Comparison of ENCODE assay signal across 17 cellular contexts in the genomic region with DNA sequence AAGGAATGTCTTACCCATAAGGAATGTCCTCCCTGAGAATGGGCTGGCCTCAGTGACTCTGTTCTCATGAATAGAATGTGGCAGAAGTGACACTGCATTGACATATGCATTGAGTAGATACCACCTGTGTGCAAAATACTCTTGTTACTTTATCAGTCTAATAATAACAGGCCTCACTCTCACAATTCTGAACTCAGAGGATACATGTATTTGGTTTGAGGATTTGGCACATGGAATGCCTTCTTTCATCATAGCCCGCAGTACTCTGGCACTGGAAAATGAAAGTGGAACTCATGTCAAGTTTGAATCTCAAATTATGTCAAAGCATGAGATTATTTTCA. TPM values are rescaled to one million over a fixed set of nuclear protein-coding genes. Genes with fewer than 3 reads are reported as not detected.
DNase-seq lines count a peak whose midpoint lies in the region; ATAC-seq and TF ChIP-seq lines count a peak whose summit lies in the region.
"Had no signal": no experiment of that assay in that cellular context is flagged by ENCODE, and none has a peak within 500 bp of the region (broad histone marks: within the 10 kb centered on the region; RNA-seq: fewer than 3 reads in every experiment).

No MANE protein-coding gene starts in this region.

- dilution Hi-C loops in mammary epithelial cell (cut with HindIII; ENCODE audit: low sequenced_read_pairs), result no loop called here

- no peaks in the 10 kb centered on the region for H3K9me3 ChIP-seq in HUES64 (ENCODE audit: insufficient read depth, low read depth, low read length)
- H3K9me3 ChIP-seq in mammary epithelial cell (replicated peaks; ENCODE audit: insufficient read depth, low read length), result peaks cover 4% of the 10 kb centered on the region
- H3K9me3 ChIP-seq in mucosa of descending colon, result no peaks in the 10 kb centered on the region
- H3K9me3 ChIP-seq: BLaER1 treated with 17β-estradiol and CSF1 and Interleukin-3, amounts not matched to agents 10 nM and 100 nM had no signal

- H3K9ac ChIP-seq in HUES64 (ENCODE audit: low read depth, low read length), result no peak overlapping the region
- no peak overlapping the region for H3K9ac ChIP-seq in mammary epithelial cell (ENCODE audit: insufficient read depth, low read length)
- H3K9ac ChIP-seq: BLaER1 treated with 17β-estradiol and CSF1 and Interleukin-3, amounts not matched to agents 10 nM and 100 nM had no signal

- no TSS peak for BruUV-seq in mammary epithelial cell (replicated peaks; lab: Mats Ljungman, UMichigan)

- no peaks in the 10 kb centered on the region for H3K36me3 ChIP-seq in HUES64 (ENCODE audit: insufficient read depth, low read length)
- no peaks in the 10 kb centered on the region for H3K36me3 ChIP-seq in mammary epithelial cell (ENCODE audit: insufficient read depth, low read length)
- H3K36me3 ChIP-seq in mucosa of descending colon (ENCODE audit: low read depth), result no peaks in the 10 kb centered on the region
- H3K36me3 ChIP-seq: BLaER1 treated with 17β-estradiol and CSF1 and Interleukin-3, amounts not matched to agents 10 nM and 100 nM had no signal

- DNase-seq in AG09319 (ENCODE audit: extremely low read depth, low read depth) (peak; percentile 25), mammary epithelial cell (no peak), kidney glomerular epithelial cell (lab: John Stamatoyannopoulos, UW) (peak; percentile 61), mucosa of descending colon (no peak)
- no peak for DNase-seq in stimulated activated CD4-positive, alpha-beta T cell treated with anti-CD3 and anti-CD28 coated beads, Interleukin-12 subunit alpha, Interleukin-12 subunit beta, amount 100 ng/mL, for 4 hours
- DNase-seq in stimulated activated naive CD8-positive, alpha-beta T cell treated with anti-CD3 and anti-CD28 coated beads, Interleukin-15, Interleukin-2, amounts not matched to agents 100 U/mL and 50 U/mL, for 24 hours, result no peak
- no peak for DNase-seq in activated CD4-positive, CD25-positive, alpha-beta regulatory T cell (lab: John Stamatoyannopoulos, UW)
- DNase-seq: activated naive CD4-positive, alpha-beta T cell treated with anti-CD3 and anti-CD28 coated beads for 36 hours; cerebellar nuclear complex; H7; NCI-H1105; NCI-H526 treated with DMSO at 0.1 percent for 48 hours; SHP77; stimulated activated CD4-positive, alpha-beta T cell treated with anti-CD3 and anti-CD28 coated beads, Interleukin-4, amount 100 ng/mL, for 24 hours; stimulated activated naive B cell treated with anti-CD40 and anti-IgM and Interleukin-4, amounts not matched to agents 10 μg/mL and 1 μg/mL and 100 μg/mL, for 72 hours had no signal

- H3K4me3 ChIP-seq in HUES64 (ENCODE audit: low read length) (no peak overlapping the region), mammary epithelial cell (replicated peaks in 1 of 3; ENCODE audit: insufficient read depth in 1 of 3, low read depth in 2 of 3, low read length in 3 of 3) (no peak overlapping the region), mucosa of descending colon (no peak overlapping the region)
- H3K4me3 ChIP-seq: BLaER1 treated with 17β-estradiol and CSF1 and Interleukin-3, amounts not matched to agents 10 nM and 100 nM had no signal

- intact Hi-C loops in mammary epithelial cell (cut with micrococcal nuclease), result no loop called here
- intact Hi-C loops in mucosa of descending colon (cut with DNase I, micrococcal nuclease), result no loop called here

- no peak for TF ChIP-seq CTCF in AG09319 (IDR thresholded peaks at IDR 0.05; ENCODE audit: low read depth, low read length)
- TF ChIP-seq CTCF in mammary epithelial cell (conservative IDR thresholded peaks at IDR 0.05 in 1 of 2, IDR thresholded peaks at IDR 0.05 in 1 of 2; ENCODE audit: extremely low read depth in 1 of 2, insufficient read depth in 1 of 2, low read depth in 1 of 2, low read length in 2 of 2), result no peak
- TF ChIP-seq CTCF in mucosa of descending colon (IDR thresholded peaks at IDR 0.05), result no peak

- peaks cover 24% of the 10 kb centered on the region for H3K4me1 ChIP-seq in HUES64 (ENCODE audit: insufficient read depth, low read length)
- H3K4me1 ChIP-seq in mammary epithelial cell (ENCODE audit: insufficient read depth, low read length), result peaks cover 4% of the 10 kb centered on the region
- no peaks in the 10 kb centered on the region for H3K4me1 ChIP-seq in mucosa of descending colon (ENCODE audit: low read depth)

- WGBS in HUES64, result 100% methylated on average over 1 of the region's 1 CpG
- WGBS in mammary epithelial cell (ENCODE audit: low coverage, missing lambda C conversion rate), result 0% methylated on average over 1 of the region's 1 CpG

- H3K27ac ChIP-seq in HUES64 (ENCODE audit: low read depth, low read length), result peak overlapping the region; percentile 85; the same call in 1 of the 2 replicates
- peak overlapping the region; percentile 20 for H3K27ac ChIP-seq in mammary epithelial cell (ENCODE audit: insufficient read depth, low read depth, low read length)
- H3K27ac ChIP-seq: BLaER1 treated with 17β-estradiol and CSF1 and Interleukin-3, amounts not matched to agents 10 nM and 100 nM had no signal

- in situ Hi-C loops in mammary epithelial cell (cut with MboI; ENCODE audit: low sequenced_read_pairs in 2 of 2), result no loop called here

- no peaks in the 10 kb centered on the region for H3K79me2 ChIP-seq in mammary epithelial cell (ENCODE audit: insufficient read depth, low read length)

- ATAC-seq in mucosa of descending colon, result no peak
- ATAC-seq in stimulated activated naive CD8-positive, alpha-beta T cell treated with anti-CD3 and anti-CD28 coated beads, Interleukin-15, Interleukin-2, amounts not matched to agents 100 U/mL and 50 U/mL, for 24 hours, result no peak
- ATAC-seq: stimulated activated naive B cell treated with anti-CD40 and anti-IgM and Interleukin-4, amounts not matched to agents 10 μg/mL and 1 μg/mL and 100 μg/mL, for 72 hours had no signal

- H4K20me1 ChIP-seq in mammary epithelial cell (ENCODE audit: insufficient read depth, low read length), result no peaks in the 10 kb centered on the region
- H4K20me1 ChIP-seq: BLaER1 treated with 17β-estradiol and CSF1 and Interleukin-3, amounts not matched to agents 10 nM and 100 nM had no signal

- peak overlapping the region; percentile 8 for H2AFZ ChIP-seq in mammary epithelial cell (ENCODE audit: low read depth, low read length)

- H3K27me3 ChIP-seq in HUES64 (ENCODE audit: insufficient read depth, low read length) (no peaks in the 10 kb centered on the region), mammary epithelial cell (ENCODE audit: insufficient read depth, low read length) (no peaks in the 10 kb centered on the region)
- H3K27me3 ChIP-seq: BLaER1 treated with 17β-estradiol and CSF1 and Interleukin-3, amounts not matched to agents 10 nM and 100 nM had no signal

- peak overlapping the region; percentile 24 for H3K4me2 ChIP-seq in mammary epithelial cell (ENCODE audit: insufficient read depth, low read depth, low read length)
- H3K4me2 ChIP-seq: BLaER1 treated with 17β-estradiol and CSF1 and Interleukin-3, amounts not matched to agents 10 nM and 100 nM had no signal

- CTCF ChIA-PET in mammary epithelial cell (lab: Charles Lee; ENCODE audit: low non-redundant PET), result no interaction called here

RNA-seq across cellular contexts. Expression of a gene that starts 52.9 kb away (rescaled TPM):
- polyA plus RNA-seq in HUES64 (2013, experiment 1 of 2), result 8.2 TPM
- polyA plus RNA-seq in HUES64 (2013, experiment 2 of 2), result 11.2 TPM
- 1 to 10 TPM in 1 of 2 donors, under 1 TPM in 1; 0.19 to 4.8 TPM for total RNA-seq in mammary epithelial cell
- 3.8 TPM for polyA plus RNA-seq in mammary epithelial cell
- 7.5 TPM for polyA minus RNA-seq in mammary epithelial cell
- total RNA-seq in mucosa of descending colon, result 10 to 100 TPM; 37.8 to 55.0 (median 51.2) TPM
- total RNA-seq: activated naive CD4-positive, alpha-beta T cell treated with anti-CD3 and anti-CD28 coated beads for 36 hours had no signal

Comparison
In these comparisons a context has a peak if more than half of its experiments do, and no peak if none do; other contexts are left out.
1. DNase-seq: peak in AG09319 (single experiment) and kidney glomerular epithelial cell (single experiment); none in mammary epithelial cell (single experiment), stimulated activated CD4-positive, alpha-beta T cell treated with anti-CD3 and anti-CD28 coated beads, Interleukin-12 subunit alpha, Interleukin-12 subunit beta, amount 100 ng/mL, for 4 hours (single experiment), mucosa of descending colon (0 of 3), stimulated activated naive CD8-positive, alpha-beta T cell treated with anti-CD3 and anti-CD28 coated beads, Interleukin-15, Interleukin-2, amounts not matched to agents 100 U/mL and 50 U/mL, for 24 hours (single experiment) and activated CD4-positive, CD25-positive, alpha-beta regulatory T cell (0 of 4).
2. RNA of a gene that starts 52.9 kb away (total RNA-seq): 37.8 to 55.0 TPM in mucosa of descending colon; 0.19 to 4.8 TPM in mammary epithelial cell; every median in the first group is over 4 times any median in the second.